Comparison of ENCODE assay signal across 16 cellular contexts in genomic region chr21:29218749-29219148, GRCh38.
A peak's percentile ranks its signal among the peaks of the same experiment; 100 is the strongest.
DNase-seq lines count a peak whose midpoint lies in the region; ATAC-seq, FAIRE-seq and TF ChIP-seq lines count a peak whose summit lies in the region.
"Had no signal": no experiment of that assay in that cellular context is flagged by ENCODE, and none has a peak within 500 bp of the region (broad histone marks: within the 10 kb centered on the region; RNA-seq: fewer than 3 reads in every experiment).

No MANE protein-coding gene starts in this region.

- H3K36me3 ChIP-seq in K562 (ENCODE audit: control insufficient read depth, insufficient read depth, low read length) (no peaks in the 10 kb centered on the region), left lung (no peaks in the 10 kb centered on the region), MG63 (no peaks in the 10 kb centered on the region)
- H3K36me3 ChIP-seq: HAP-1, uterus had no signal

- no peak overlapping the region for H3K9ac ChIP-seq in K562 (ENCODE audit: insufficient read depth in 1 of 2, low read depth in 2 of 2, low read length in 2 of 2)

- no peak for TF ChIP-seq RAD21 in A549 (conservative IDR thresholded peaks at IDR 0.05 in 1 of 2, IDR thresholded peaks at IDR 0.05 in 1 of 2)
- no peak for TF ChIP-seq RAD21 in K562 (CRISPR knock-in tag; conservative IDR thresholded peaks at IDR 0.05 in 1 of 2, IDR thresholded peaks at IDR 0.05 in 1 of 2)

- no peak for TF ChIP-seq EP300 in A549 (IDR thresholded peaks at IDR 0.05)
- TF ChIP-seq EP300 in K562 (IDR thresholded peaks at IDR 0.05; ENCODE audit: low read length): no peak

- intact Hi-C loops in K562 (cut with micrococcal nuclease) (no loop called here), left lung (cut with DNase I) (no loop called here)

- H3K4me1 ChIP-seq in A549 (peaks cover 22% of the 10 kb centered on the region), K562 (replicated peaks in 1 of 2; ENCODE audit: control insufficient read depth in 2 of 2, insufficient read depth in 2 of 2, low read length in 2 of 2) (peaks cover 0 to 4% of the 10 kb centered on the region in 2 experiments; a peak in 2 of 5 replicates), left lung (peaks cover 0 to 34% of the 10 kb centered on the region in 2 donors)
- H3K4me1 ChIP-seq: Caco-2, HAP-1, uterus had no signal

- H3K4me2 ChIP-seq in A549: peak overlapping the region; percentile 71; the same call in 2 of the 3 replicates
- no peak overlapping the region for H3K4me2 ChIP-seq in K562 (ENCODE audit: insufficient read depth, low read length)

- CTCF ChIA-PET in A549 (lab: Yijun Ruan, JAX): no interaction called here
- CTCF ChIA-PET in K562 (lab: Yijun Ruan, JAX; ENCODE audit: low intra/inter-chr PET ratio): no interaction called here

- no TSS peak for BruUV-seq in K562 (replicated peaks; lab: Mats Ljungman, UMichigan)

- no peak for DNase-seq in A549 (ENCODE audit: low read depth in 1 of 2, low spot score in 1 of 2)
- DNase-seq in HT-29 (ENCODE audit: low spot score): peak; percentile 82
- no peak for DNase-seq in K562 (ENCODE audit: extremely low read depth in 1 of 4, low spot score in 3 of 4)
- DNase-seq in left lung: no peak
- DNase-seq in MG63: no peak
- DNase-seq in NCI-H2171 (lab: John Stamatoyannopoulos, UW): no peak
- DNase-seq: activated CD8-positive, alpha-beta memory T cell treated with anti-CD3 and anti-CD28 coated beads, Interleukin-2, amount 10 ng/mL, durations not matched to agents 7 days and 5 days; activated effector memory CD4-positive, alpha-beta T cell treated with Interleukin-2 at 50 U/mL for 16 hours; Caco-2; right cardiac atrium; stimulated activated CD4-positive, alpha-beta T cell treated with anti-CD3 and anti-CD28 coated beads, Interleukin-2, amount 100 ng/mL, for 24 hours; uterus had no signal

- H4K20me1 ChIP-seq in K562 (replicated peaks; ENCODE audit: control insufficient read depth, insufficient read depth, low read length): no peaks in the 10 kb centered on the region

- ATAC-seq in A549 (no peak), K562 (no peak), left lung (peak; percentile 30), HG03342 (IDR thresholded peaks at IDR 0.05; ENCODE audit: unreplicated experiment) (no peak), HG03108 (IDR thresholded peaks at IDR 0.05; ENCODE audit: unreplicated experiment) (no peak)
- ATAC-seq: activated CD8-positive, alpha-beta memory T cell treated with anti-CD3 and anti-CD28 coated beads, Interleukin-2, amount 10 ng/mL, durations not matched to agents 7 days and 5 days had no signal

- no peaks in the 10 kb centered on the region for H3K79me2 ChIP-seq in K562 (ENCODE audit: control insufficient read depth, insufficient read depth, low read length)

- H3K27ac ChIP-seq in A549 (peak overlapping the region; percentile 53 to 74; a peak in 5 of 6 replicates), K562 (ENCODE audit: extremely low read depth, low read depth, low read length) (no peak overlapping the region), left lung (peak overlapping the region in 1 of 2 donors; percentile 61)

- H3K27me3 ChIP-seq in K562 (ENCODE audit: control insufficient read depth in 2 of 2, insufficient read depth in 2 of 2, low read length in 2 of 2) (peaks cover 0 to 6% of the 10 kb centered on the region in 2 experiments; a peak in 2 of 5 replicates), left lung (no peaks in the 10 kb centered on the region), MG63 (no peaks in the 10 kb centered on the region)
- H3K27me3 ChIP-seq: uterus had no signal

- TF ChIP-seq POLR2A in A549 (IDR thresholded peaks at IDR 0.05; ENCODE audit: low read length) (no peak), K562 (conservative IDR thresholded peaks at IDR 0.05) (no peak)

- in situ Hi-C loops in K562 (cut with MboI): no loop called here

- no peak for FAIRE-seq in A549 (lab: Jason Lieb, UNC)
- FAIRE-seq in K562 (lab: Jason Lieb, UNC): no peak
- FAIRE-seq: endometrium had no signal

- TF ChIP-seq CTCF in A549 (IDR thresholded peaks at IDR 0.05) (no peak), K562 (IDR thresholded peaks at IDR 0.05 in 2 of 3, conservative IDR thresholded peaks at IDR 0.05 in 1 of 3; ENCODE audit: insufficient read depth in 2 of 3, low read depth in 1 of 3, low read length in 3 of 3) (no peak), left lung (IDR thresholded peaks at IDR 0.05) (no peak)

- WGBS in A549 (ENCODE audit: missing lambda C conversion rate): 94% methylated on average over 1 of the region's 1 CpG
- 50% methylated on average over 1 of the region's 1 CpG for WGBS in K562 (ENCODE audit: insufficient coverage, low coverage, missing lambda C conversion rate)

- H3K9me1 ChIP-seq in K562 (ENCODE audit: control insufficient read depth, insufficient read depth, low read length): no peaks in the 10 kb centered on the region

- no peaks in the 10 kb centered on the region for H3K9me3 ChIP-seq in A549
- no peaks in the 10 kb centered on the region for H3K9me3 ChIP-seq in K562 (replicated peaks; ENCODE audit: control insufficient read depth, insufficient read depth, low read depth, low read length)
- H3K9me3 ChIP-seq in left lung: no peaks in the 10 kb centered on the region
- peaks cover 6% of the 10 kb centered on the region for H3K9me3 ChIP-seq in MG63
- H3K9me3 ChIP-seq: Caco-2, HAP-1, uterus had no signal

- no peak overlapping the region for H2AFZ ChIP-seq in K562 (ENCODE audit: low read depth, low read length)

- no peak overlapping the region for H3K4me3 ChIP-seq in A549
- no peak overlapping the region for H3K4me3 ChIP-seq in K562
- no peak overlapping the region for H3K4me3 ChIP-seq in left lung
- no peak overlapping the region for H3K4me3 ChIP-seq in MG63
- H3K4me3 ChIP-seq: HAP-1, uterus had no signal

- POLR2A ChIA-PET in A549 (lab: Yijun Ruan, JAX) (no interaction called here), K562 (lab: Yijun Ruan, JAX) (interaction anchor here (0.7 to 0.9 kb wide), 2 partner anchors 15 to 225 kb away, joined by 3 read pairs; no protein-coding TSS in a partner anchor)

TF ChIP-seq in A549, 52 proteins besides CTCF, POLR2A, EP300 and RAD21:
- TF ChIP-seq FOSL2 (IDR thresholded peaks at IDR 0.05) (no peak), FOSL2 (CRISPR knock-in tag; IDR thresholded peaks at IDR 0.05) (no peak), ZC3H11A (IDR thresholded peaks at IDR 0.05) (no peak), SREBF2 (IDR thresholded peaks at IDR 0.05) (no peak), MAFK (IDR thresholded peaks at IDR 0.05; ENCODE audit: partially characterized antibody) (no peak), RNF2 (IDR thresholded peaks at IDR 0.05; ENCODE audit: borderline replicate concordance, low read depth) (no peak), KDM5A (IDR thresholded peaks at IDR 0.05) (no peak), KDM1A (IDR thresholded peaks at IDR 0.05; ENCODE audit: low read depth) (no peak), BHLHE40 (IDR thresholded peaks at IDR 0.05; ENCODE audit: low read depth, low read length) (no peak)
- TF ChIP-seq, protein P1, sequence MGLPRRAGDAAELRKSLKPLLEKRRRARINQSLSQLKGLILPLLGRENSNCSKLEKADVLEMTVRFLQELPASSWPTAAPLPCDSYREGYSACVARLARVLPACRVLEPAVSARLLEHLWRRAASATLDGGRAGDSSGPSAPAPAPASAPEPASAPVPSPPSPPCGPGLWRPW (IDR thresholded peaks at IDR 0.05): no peak

TF ChIP-seq in K562, 482 proteins besides CTCF, POLR2A, EP300 and RAD21:
- TF ChIP-seq ZNF175 (CRISPR knock-in tag; IDR thresholded peaks at IDR 0.05; ENCODE audit: low read depth) (peak; percentile 46; the same call in 1 of the 2 replicates), PTTG1 (tag; IDR thresholded peaks at IDR 0.05; ENCODE audit: low read depth) (no peak)
TF ChIP-seq in K562: peak in this region for 1.
